In genomic region chr20:64062596-64063388, GRCh38 we compare ENCODE assay signal across 1 cellular context.
A peak's percentile ranks its signal among the peaks of the same experiment; 100 is the strongest.
TF ChIP-seq lines count a peak whose summit lies in the region.

TCEA2 (plus strand) TSS chr20:64063198; CDS start chr20:64063313, 115 bp downstream.

TF ChIP-seq in HepG2, 621 proteins besides CTCF, POLR2A, EP300 and RAD21 (continued from another document and continues in another):
- peak; percentile 54; the same call in 1 of the 2 replicates for TF ChIP-seq ZNF800 (CRISPR knock-in tag; IDR thresholded peaks at IDR 0.05)
- peak; percentile 81 for TF ChIP-seq ZBTB42 (CRISPR knock-in tag; IDR thresholded peaks at IDR 0.05)
- TF ChIP-seq ZMAT5 (CRISPR knock-in tag; IDR thresholded peaks at IDR 0.05; ENCODE audit: borderline replicate concordance, low read depth), result peak; percentile 76; the same call in 1 of the 2 replicates
- TF ChIP-seq TFDP1 (CRISPR knock-in tag; IDR thresholded peaks at IDR 0.05; ENCODE audit: borderline replicate concordance), result peak; percentile 90
- peak; percentile 93; the same call in 1 of the 2 replicates for TF ChIP-seq IRF9 (CRISPR knock-in tag; IDR thresholded peaks at IDR 0.05; ENCODE audit: borderline replicate concordance)
- peak; percentile 80; the same call in 1 of the 2 replicates for TF ChIP-seq ZIK1 (CRISPR knock-in tag; IDR thresholded peaks at IDR 0.05; ENCODE audit: borderline replicate concordance, low read depth)
- TF ChIP-seq SRSF4 (IDR thresholded peaks at IDR 0.05; ENCODE audit: low read depth, low read length, poor library complexity, severe bottlenecking), result no peak
- no peak; the same call in none of the 2 replicates for TF ChIP-seq NFYB (CRISPR knock-in tag; IDR thresholded peaks at IDR 0.05)
- no peak for TF ChIP-seq ZNF354B (CRISPR knock-in tag; IDR thresholded peaks at IDR 0.05)
- 0 out of 2 replicates have a peak, but pooled peaks have one; percentile 44 for TF ChIP-seq ZNF460 (CRISPR knock-in tag; IDR thresholded peaks at IDR 0.05; ENCODE audit: borderline replicate concordance)
- TF ChIP-seq ZSCAN29 (CRISPR knock-in tag; conservative IDR thresholded peaks at IDR 0.05), result no peak
- TF ChIP-seq ZSCAN30 (CRISPR knock-in tag; IDR thresholded peaks at IDR 0.05), result no peak
- no peak for TF ChIP-seq BRF2 (CRISPR knock-in tag; IDR thresholded peaks at IDR 0.05)
- TF ChIP-seq NBN (conservative IDR thresholded peaks at IDR 0.05), result no peak
- 0 out of 2 replicates have a peak, but pooled peaks have one; percentile 32 for TF ChIP-seq MED13 (CRISPR knock-in tag; IDR thresholded peaks at IDR 0.05)
- TF ChIP-seq ZNF761 (CRISPR knock-in tag; conservative IDR thresholded peaks at IDR 0.05), result peak; percentile 72; the same call in 1 of the 2 replicates
- peak; percentile 61; the same call in 1 of the 2 replicates for TF ChIP-seq MED1 (CRISPR knock-in tag; IDR thresholded peaks at IDR 0.05)
- TF ChIP-seq LCORL (IDR thresholded peaks at IDR 0.05), result no peak
- peak; percentile 80 for TF ChIP-seq LCORL (CRISPR knock-in tag; IDR thresholded peaks at IDR 0.05)
- TF ChIP-seq ZNF224 (CRISPR knock-in tag; IDR thresholded peaks at IDR 0.05), result peak; percentile 98
- no peak for TF ChIP-seq U2AF1 (optimal IDR thresholded peaks at IDR 0.05; ENCODE audit: low read depth, low read length)
- TF ChIP-seq ZNF441 (CRISPR knock-in tag; IDR thresholded peaks at IDR 0.05; ENCODE audit: borderline replicate concordance), result peak; percentile 81; the same call in 1 of the 2 replicates
- TF ChIP-seq TOE1 (CRISPR knock-in tag; IDR thresholded peaks at IDR 0.05), result peak; percentile 84; the same call in 1 of the 2 replicates
- peak; percentile 79 for TF ChIP-seq ZNF749 (CRISPR knock-in tag; IDR thresholded peaks at IDR 0.05; ENCODE audit: borderline replicate concordance)
- TF ChIP-seq ZBTB3 (CRISPR knock-in tag; IDR thresholded peaks at IDR 0.05; ENCODE audit: borderline replicate concordance, low read depth), result no peak; the same call in 1 of the 2 replicates
- peak; percentile 94 for TF ChIP-seq GABPB1 (CRISPR knock-in tag; IDR thresholded peaks at IDR 0.05)
- no peak for TF ChIP-seq THYN1 (CRISPR knock-in tag; IDR thresholded peaks at IDR 0.05; ENCODE audit: borderline replicate concordance, low read depth)
- TF ChIP-seq NCOA5 (CRISPR knock-in tag; IDR thresholded peaks at IDR 0.05), result no peak; the same call in 1 of the 2 replicates
- peak; percentile 91 for TF ChIP-seq POLR2AphosphoS5 (IDR thresholded peaks at IDR 0.05; ENCODE audit: low read depth, low read length)
- TF ChIP-seq ZNF329 (CRISPR knock-in tag; IDR thresholded peaks at IDR 0.05; ENCODE audit: low read depth), result no peak
- peak; percentile 93 for TF ChIP-seq ZBTB14 (CRISPR knock-in tag; IDR thresholded peaks at IDR 0.05)
- TF ChIP-seq KAT8 (CRISPR knock-in tag; IDR thresholded peaks at IDR 0.05), result peak; percentile 96
- TF ChIP-seq TEAD3 (CRISPR knock-in tag; optimal IDR thresholded peaks at IDR 0.05; ENCODE audit: borderline replicate concordance), result no peak
- peak; percentile 90 for TF ChIP-seq MTERF4 (CRISPR knock-in tag; IDR thresholded peaks at IDR 0.05)
- TF ChIP-seq EZH2 (conservative IDR thresholded peaks at IDR 0.05; ENCODE audit: low read depth, low read length), result no peak
- peak; percentile 90; the same call in 1 of the 2 replicates for TF ChIP-seq BRCA1 (CRISPR knock-in tag; IDR thresholded peaks at IDR 0.05)
- TF ChIP-seq ZFP82 (CRISPR knock-in tag; IDR thresholded peaks at IDR 0.05; ENCODE audit: borderline replicate concordance), result 0 out of 2 replicates have a peak, but pooled peaks have one; percentile 98
- no peak; the same call in 1 of the 2 replicates for TF ChIP-seq ZNF556 (CRISPR knock-in tag; IDR thresholded peaks at IDR 0.05; ENCODE audit: borderline replicate concordance)
- no peak for TF ChIP-seq SNAPC2 (CRISPR knock-in tag; IDR thresholded peaks at IDR 0.05)
- peak; percentile 82 for TF ChIP-seq MIXL1 (CRISPR knock-in tag; IDR thresholded peaks at IDR 0.05)
- no peak; the same call in 1 of the 2 replicates for TF ChIP-seq ZNF12 (CRISPR knock-in tag; IDR thresholded peaks at IDR 0.05)
- TF ChIP-seq ZNF367 (CRISPR knock-in tag; IDR thresholded peaks at IDR 0.05; ENCODE audit: borderline replicate concordance), result peak; percentile 49; the same call in 1 of the 2 replicates
- TF ChIP-seq ZNF619 (CRISPR knock-in tag; IDR thresholded peaks at IDR 0.05), result peak; percentile 89
- no peak; the same call in 1 of the 2 replicates for TF ChIP-seq SALL1 (CRISPR knock-in tag; IDR thresholded peaks at IDR 0.05)
- peak; percentile 87; the same call in 1 of the 2 replicates for TF ChIP-seq FLYWCH1 (CRISPR knock-in tag; IDR thresholded peaks at IDR 0.05)
- TF ChIP-seq ERF (CRISPR knock-in tag; IDR thresholded peaks at IDR 0.05), result peak; percentile 98
- TF ChIP-seq GFI1 (CRISPR knock-in tag; IDR thresholded peaks at IDR 0.05; ENCODE audit: borderline replicate concordance), result peak; percentile 1; the same call in 1 of the 2 replicates
- TF ChIP-seq ATM (IDR thresholded peaks at IDR 0.05; ENCODE audit: borderline replicate concordance), result no peak
- TF ChIP-seq UBTF (CRISPR knock-in tag; IDR thresholded peaks at IDR 0.05), result peak; percentile 66
- no peak for TF ChIP-seq SATB2 (CRISPR knock-in tag; IDR thresholded peaks at IDR 0.05)
- TF ChIP-seq THAP9 (CRISPR knock-in tag; IDR thresholded peaks at IDR 0.05; ENCODE audit: borderline replicate concordance), result peak; percentile 83; the same call in 1 of the 2 replicates
- peak; percentile 53 for TF ChIP-seq FOXP4 (CRISPR knock-in tag; IDR thresholded peaks at IDR 0.05)
- peak; percentile 78 for TF ChIP-seq RXRB (CRISPR knock-in tag; IDR thresholded peaks at IDR 0.05; ENCODE audit: borderline replicate concordance)
- TF ChIP-seq ZSCAN22 (CRISPR knock-in tag; IDR thresholded peaks at IDR 0.05), result no peak; the same call in 1 of the 2 replicates
